ENCODE assay signal across 8 cellular contexts in genomic region chr7:33130184-33130583, GRCh38. TPM values are rescaled to one million over a fixed set of nuclear protein-coding genes. Genes with fewer than 3 reads are reported as not detected.
DNase-seq lines count a peak whose midpoint lies in the region; ATAC-seq and TF ChIP-seq lines count a peak whose summit lies in the region.

No MANE protein-coding gene starts in this region.

- H3K36me3 ChIP-seq in heart right ventricle, result no peaks in the 10 kb centered on the region
- H3K36me3 ChIP-seq in right lobe of liver, result no peaks in the 10 kb centered on the region
- no peaks in the 10 kb centered on the region for H3K36me3 ChIP-seq in aorta (ENCODE audit: control insufficient read depth in 1 of 2, insufficient read depth in 2 of 2, low read length in 1 of 2)

- H3K4me3 ChIP-seq in heart right ventricle (peak overlapping the region; percentile 56 to 81 (median 69)), right lobe of liver (peak overlapping the region; percentile 70 to 71 (median 71)), aorta (ENCODE audit: low read length in 2 of 2) (peak overlapping the region; percentile 52 to 71)

- peaks cover 2% of the 10 kb centered on the region for H3K36me3 Mint-ChIP-seq in activated naive CD8-positive, alpha-beta T cell treated with anti-CD3 and anti-CD28 coated beads, Interleukin-2, amount 50 U/mL, for 24 hours (ENCODE audit: low read depth)

- peaks cover 4% of the 10 kb centered on the region for H3K9me3 Mint-ChIP-seq in activated naive CD8-positive, alpha-beta T cell treated with anti-CD3 and anti-CD28 coated beads, Interleukin-2, amount 50 U/mL, for 24 hours

- DNase-seq in heart right ventricle (no peak), Right ventricle myocardium superior (no peak), right lobe of liver (no peak), aorta (no peak), NCI-H1694 treated with DMSO at 0.1 percent for 48 hours (lab: John Stamatoyannopoulos, UW) (no peak)
- DNase-seq in activated naive CD8-positive, alpha-beta T cell treated with anti-CD3 and anti-CD28 coated beads, Interleukin-2, amount 50 U/mL, for 24 hours, result no peak

- WGBS in heart right ventricle, 2 donors, result 14 to 22% methylated on average over 3 of the region's 3 CpGs
- 24% methylated on average over 3 of the region's 3 CpGs for WGBS in right lobe of liver (ENCODE audit: insufficient coverage, low coverage, low lambda C conversion rate, missing lambda C conversion rate)
- 12 to 15% methylated on average over 3 of the region's 3 CpGs for WGBS in aorta, 2 donors

- H3K27ac ChIP-seq in heart right ventricle (peak overlapping the region in 2 of 10 donors; percentile 87), right lobe of liver (no peak overlapping the region), aorta (ENCODE audit: low read depth in 1 of 2, low read length in 2 of 2) (no peak overlapping the region)

- H3K4me3 Mint-ChIP-seq in activated naive CD8-positive, alpha-beta T cell treated with anti-CD3 and anti-CD28 coated beads, Interleukin-2, amount 50 U/mL, for 24 hours, result peak overlapping the region; percentile 92

- TF ChIP-seq POLR2A in right lobe of liver (IDR thresholded peaks at IDR 0.05), result no peak

- peaks cover 19% of the 10 kb centered on the region for H3K4me1 Mint-ChIP-seq in activated naive CD8-positive, alpha-beta T cell treated with anti-CD3 and anti-CD28 coated beads, Interleukin-2, amount 50 U/mL, for 24 hours

- ATAC-seq in heart right ventricle (no peak), Right ventricle myocardium superior (ENCODE audit: poor library complexity) (no peak), right lobe of liver (no peak), aorta (ENCODE audit: low FRiP score) (no peak), GM21515 (IDR thresholded peaks at IDR 0.05; ENCODE audit: unreplicated experiment) (no peak)
- ATAC-seq in activated naive CD8-positive, alpha-beta T cell treated with anti-CD3 and anti-CD28 coated beads, Interleukin-2, amount 50 U/mL, for 24 hours, result no peak
- ATAC-seq in activated CD4-positive, CD25-positive, alpha-beta regulatory T cell treated with anti-CD3 and anti-CD28 coated beads, Interleukin-2, amount 50 U/mL, for 24 hours, result no peak

- peak overlapping the region; percentile 73 for H3K27ac Mint-ChIP-seq in activated naive CD8-positive, alpha-beta T cell treated with anti-CD3 and anti-CD28 coated beads, Interleukin-2, amount 50 U/mL, for 24 hours

- intact Hi-C loops in heart right ventricle (cut with DNase I), result no loop called here
- intact Hi-C loops in Right ventricle myocardium superior (cut with DNase I), result no loop called here
- intact Hi-C loops in right lobe of liver (cut with DNase I), result no loop called here
- intact Hi-C loops in aorta (cut with DNase I), result no loop called here

- TF ChIP-seq CTCF in heart right ventricle (IDR thresholded peaks at IDR 0.05) (no peak), right lobe of liver (IDR thresholded peaks at IDR 0.05) (no peak)

- H3K27me3 ChIP-seq in heart right ventricle (no peaks in the 10 kb centered on the region), right lobe of liver (no peaks in the 10 kb centered on the region), aorta (ENCODE audit: control insufficient read depth in 1 of 2, insufficient read depth in 2 of 2, low read length in 1 of 2) (no peaks in the 10 kb centered on the region)

- H3K27me3 Mint-ChIP-seq in activated naive CD8-positive, alpha-beta T cell treated with anti-CD3 and anti-CD28 coated beads, Interleukin-2, amount 50 U/mL, for 24 hours, result no peaks in the 10 kb centered on the region

- H3K9me3 ChIP-seq in heart right ventricle (peaks cover 0 to 7% (median 0%) of the 10 kb centered on the region in 11 donors), right lobe of liver (peaks cover 0 to 4% (median 0%) of the 10 kb centered on the region in 4 donors), aorta (ENCODE audit: control insufficient read depth, low read length) (no peaks in the 10 kb centered on the region)

- H3K4me1 ChIP-seq in heart right ventricle (peaks cover 0 to 25% (median 15%) of the 10 kb centered on the region in 9 donors), right lobe of liver (peaks cover 0 to 9% (median 0%) of the 10 kb centered on the region in 4 donors), aorta (ENCODE audit: control insufficient read depth in 1 of 2, insufficient read depth in 2 of 2, low read length in 2 of 2) (peaks cover 0 to 7% of the 10 kb centered on the region in 2 donors)

RNA-seq across cellular contexts. Expression of gene BBS9, which starts 0.8 kb away (rescaled TPM):
- total RNA-seq in heart right ventricle (10 to 100 TPM in 6 of 10 donors, 1 to 10 TPM in 4; 7.7 to 44.0 (median 10.5) TPM), Right ventricle myocardium superior (8.7 TPM), right lobe of liver (1 to 10 TPM; 3.0 to 8.0 (median 6.6) TPM), aorta (10 to 100 TPM; 19.9 to 37.2 TPM)
- polyA plus RNA-seq in heart right ventricle (1 to 10 TPM; 4.1 to 5.5 TPM), aorta (1 to 10 TPM; 3.5 to 8.4 TPM)

RNA-seq across cellular contexts. Expression of gene RP9, which starts 21.0 kb away (rescaled TPM):
- 10 to 100 TPM; 12.9 to 21.5 (median 18.8) TPM for total RNA-seq in heart right ventricle
- polyA plus RNA-seq in heart right ventricle, result 10 to 100 TPM; 20.8 to 43.4 TPM
- total RNA-seq in Right ventricle myocardium superior, result 20.1 TPM
- 1 to 10 TPM; 3.4 to 5.8 (median 4.8) TPM for total RNA-seq in right lobe of liver
- 10 to 100 TPM in 1 of 2 donors, 1 to 10 TPM in 1; 9.4 to 13.8 TPM for total RNA-seq in aorta
- 10 to 100 TPM in 1 of 2 donors, 1 to 10 TPM in 1; 4.5 to 27.6 TPM for polyA plus RNA-seq in aorta
